Comparison of ENCODE assay signal across 8 cellular contexts in the genomic region with DNA sequence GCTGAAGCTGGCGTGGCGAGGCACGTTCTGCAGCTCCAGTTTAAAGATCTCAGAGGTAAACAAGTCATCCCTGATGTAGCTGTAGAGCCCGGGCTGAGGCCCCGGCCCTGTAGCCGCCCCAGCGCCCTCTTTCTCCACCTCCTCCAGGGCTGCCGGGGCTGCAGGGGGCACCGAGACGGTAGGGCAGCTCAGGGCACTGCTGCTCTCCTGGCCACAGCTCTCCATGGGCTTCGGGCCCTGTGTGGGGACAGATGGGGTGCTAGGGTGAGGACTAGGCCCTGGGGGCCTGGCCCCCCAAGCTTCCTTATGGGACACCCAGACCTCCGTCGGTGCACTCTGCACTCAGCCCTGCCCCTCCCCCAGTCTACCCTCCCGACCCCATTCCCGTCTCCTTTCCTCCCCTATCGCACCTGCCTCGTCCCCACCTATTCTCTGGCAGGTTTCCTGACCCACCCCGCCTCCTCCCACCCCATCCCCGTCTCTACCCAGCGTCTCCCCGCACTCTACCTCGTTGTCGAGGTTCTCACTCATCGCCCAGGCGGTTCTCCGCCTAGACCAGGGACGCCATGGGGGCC. TPM values are rescaled to one million over a fixed set of nuclear protein-coding genes. Genes with fewer than 3 reads are reported as not detected.
DNase-seq lines count a peak whose midpoint lies in the region; ATAC-seq and TF ChIP-seq lines count a peak whose summit lies in the region.

No MANE protein-coding gene starts in this region.

- H3K27me3 ChIP-seq in HCT116 (ENCODE audit: insufficient read depth, low read length) (no peaks in the 10 kb centered on the region), right atrium auricular region (no peaks in the 10 kb centered on the region)

- ATAC-seq in HCT116, result peak; percentile 4
- ATAC-seq in activated CD8-positive, alpha-beta T cell treated with anti-CD3 and anti-CD28 coated beads for 36 hours, result no peak

- H3K9me3 Mint-ChIP-seq in activated CD8-positive, alpha-beta T cell treated with anti-CD3 and anti-CD28 coated beads for 36 hours, result no peaks in the 10 kb centered on the region

- H3K9me3 ChIP-seq in HCT116 (ENCODE audit: control insufficient read depth in 1 of 2, insufficient read depth in 1 of 2, low read depth in 1 of 2, low read length in 2 of 2) (no peaks in the 10 kb centered on the region), right atrium auricular region (no peaks in the 10 kb centered on the region)

- no peaks in the 10 kb centered on the region for H3K9me2 ChIP-seq in HCT116 (ENCODE audit: insufficient read depth)

- H3K9ac ChIP-seq in HCT116 (ENCODE audit: low read length), result peak overlapping the region; percentile 99

- no peak overlapping the region for H2AFZ ChIP-seq in HCT116 (ENCODE audit: low read depth, low read length, poor library complexity, severe bottlenecking)

- peaks cover 65% of the 10 kb centered on the region for H3K4me1 Mint-ChIP-seq in activated CD8-positive, alpha-beta T cell treated with anti-CD3 and anti-CD28 coated beads for 36 hours (ENCODE audit: low read depth)

- peaks cover 13 to 45% of the 10 kb centered on the region in 2 experiments for H3K36me3 ChIP-seq in HCT116 (ENCODE audit: control insufficient read depth in 1 of 2, insufficient read depth in 2 of 2, low read length in 2 of 2)
- H3K36me3 ChIP-seq in right atrium auricular region, result peaks cover 54% of the 10 kb centered on the region

- TF ChIP-seq RAD21 in HCT116 (IDR thresholded peaks at IDR 0.05; ENCODE audit: low read depth), result no peak

- TF ChIP-seq CTCF in HCT116 (IDR thresholded peaks at IDR 0.05 in 2 of 3, conservative IDR thresholded peaks at IDR 0.05 in 1 of 3; ENCODE audit: borderline replicate concordance in 1 of 3, insufficient read depth in 1 of 3, low read depth in 2 of 3, low read length in 2 of 3), result no peak
- no peak for TF ChIP-seq CTCF in activated CD8-positive, alpha-beta T cell treated with anti-CD3 and anti-CD28 coated beads for 36 hours (IDR thresholded peaks at IDR 0.05)
- no peak for TF ChIP-seq CTCF in right atrium auricular region (IDR thresholded peaks at IDR 0.05)

- peak overlapping the region; percentile 79 for H3K27ac ChIP-seq in HCT116 (ENCODE audit: low read depth, low read length)
- H3K27ac ChIP-seq in right atrium auricular region, result peak overlapping the region; percentile 88 to 93
- peak overlapping the region; percentile 52 to 97 (median 91) for H3K27ac ChIP-seq in skin epidermis

- H3K36me3 Mint-ChIP-seq in activated CD8-positive, alpha-beta T cell treated with anti-CD3 and anti-CD28 coated beads for 36 hours (ENCODE audit: low read depth), result peaks cover 66% of the 10 kb centered on the region

- H3K27ac Mint-ChIP-seq in activated CD8-positive, alpha-beta T cell treated with anti-CD3 and anti-CD28 coated beads for 36 hours, result peak overlapping the region; percentile 96

- RAD21 ChIA-PET in HCT116 (lab: Charles Lee; ENCODE audit: low non-redundant PET in 1 of 2, low total read pairs in 2 of 2, uncharacterized antibody in 2 of 2, unreplicated experiment in 2 of 2), result no interaction called here

- no peaks in the 10 kb centered on the region for H3K27me3 Mint-ChIP-seq in activated CD8-positive, alpha-beta T cell treated with anti-CD3 and anti-CD28 coated beads for 36 hours

- peaks cover 71% of the 10 kb centered on the region for H3K79me2 ChIP-seq in HCT116 (ENCODE audit: insufficient read depth, low read length)

- peak overlapping the region; percentile 87 for H3K4me3 Mint-ChIP-seq in activated CD8-positive, alpha-beta T cell treated with anti-CD3 and anti-CD28 coated beads for 36 hours

- peak overlapping the region; percentile 77 to 97 for H3K4me3 ChIP-seq in HCT116 (replicated peaks in 1 of 2; ENCODE audit: low read depth in 1 of 2, low read length in 2 of 2)
- peak overlapping the region; percentile 91 for H3K4me3 ChIP-seq in right atrium auricular region
- peak overlapping the region; percentile 71 to 96 (median 91) for H3K4me3 ChIP-seq in skin epidermis

- POLR2A ChIA-PET in HCT116 (lab: Charles Lee), result no interaction called here
- POLR2A ChIA-PET in activated CD8-positive, alpha-beta T cell treated with anti-CD3 and anti-CD28 coated beads for 36 hours (lab: Charles Lee), result interaction anchor here (0.6 to 6.8 kb wide), 10 partner anchors 9 to 175 kb away, joined by 3 to 111 read pairs (median 5); partner anchors contain the start of genes COMT, TANGO2, TXNRD2 and ZDHHC8

- DNase-seq in HCT116 (ENCODE audit: low read depth, low spot score) (no peak), right atrium auricular region (ENCODE audit: low spot score) (no peak), NOMO-1 treated with DMSO at 0.1 percent for 48 hours (lab: John Stamatoyannopoulos, UW; ENCODE audit: unreplicated experiment) (no peak), anterior cingulate cortex (lab: John Stamatoyannopoulos, UW) (no peak), NCI-H2196 (lab: John Stamatoyannopoulos, UW; ENCODE audit: unreplicated experiment) (no peak)
- peak; percentile 23 for DNase-seq in activated CD8-positive, alpha-beta T cell treated with anti-CD3 and anti-CD28 coated beads for 36 hours
- DNase-seq in activated CD4-positive, alpha-beta T cell treated with anti-CD3 and anti-CD28 coated beads, Interleukin-2, amount 50 U/mL, for 48 hours, result no peak

- CTCF ChIA-PET in HCT116 (lab: Charles Lee), result no interaction called here
- CTCF ChIA-PET in activated CD8-positive, alpha-beta T cell treated with anti-CD3 and anti-CD28 coated beads for 36 hours (lab: Charles Lee), result interaction anchor here (1.5 kb wide), 1 partner anchor 33 kb away, joined by 3 read pairs; no protein-coding TSS in a partner anchor

- TF ChIP-seq POLR2A in HCT116 (IDR thresholded peaks at IDR 0.05; ENCODE audit: borderline replicate concordance, extremely low read depth, insufficient read depth, insufficient read length), result no peak

- no peaks in the 10 kb centered on the region for H4K20me1 ChIP-seq in HCT116 (ENCODE audit: insufficient read depth)

- TSS peak; percentile 54 for BruUV-seq in HCT116 (replicated peaks; lab: Mats Ljungman, UMichigan)

- peaks cover 12 to 29% of the 10 kb centered on the region in 2 experiments for H3K4me1 ChIP-seq in HCT116 (ENCODE audit: control insufficient read depth in 1 of 2, insufficient read depth in 2 of 2, low read length in 2 of 2)
- peaks cover 0 to 49% of the 10 kb centered on the region in 2 donors for H3K4me1 ChIP-seq in right atrium auricular region

- H3K4me2 ChIP-seq in HCT116 (ENCODE audit: low read length), result peak overlapping the region; percentile 91

- intact Hi-C loops in HCT116 (cut with micrococcal nuclease), result loop anchor here (10.0 kb wide), 1 partner anchor 152 kb away; no protein-coding TSS in a partner anchor
- intact Hi-C loops in activated CD8-positive, alpha-beta T cell treated with anti-CD3 and anti-CD28 coated beads for 36 hours (cut with micrococcal nuclease), result loop anchor here (2.0 to 5.0 kb wide), 2 partner anchors 16 to 34 kb away; partner anchors contain the start of gene DGCR8

TF ChIP-seq in HCT116, 20 proteins besides CTCF, POLR2A, EP300 and RAD21 (continues in another document):
- TF ChIP-seq EZH2phosphoT487 (IDR thresholded peaks at IDR 0.05; ENCODE audit: borderline replicate concordance) (no peak), YY1 (IDR thresholded peaks at IDR 0.05; ENCODE audit: extremely low read depth, insufficient replicate concordance, low read depth, low read length) (no peak), SRF (IDR thresholded peaks at IDR 0.05; ENCODE audit: low read depth) (no peak), EGR1 (IDR thresholded peaks at IDR 0.05; ENCODE audit: low read depth) (no peak), POLR2AphosphoS5 (IDR thresholded peaks at IDR 0.05; ENCODE audit: low read depth, low read length) (no peak), SIN3A (IDR thresholded peaks at IDR 0.05; ENCODE audit: low read depth) (no peak), ZNF274 (IDR thresholded peaks at IDR 0.05; ENCODE audit: low read depth, low read length) (no peak), FOSL1 (IDR thresholded peaks at IDR 0.05; ENCODE audit: low read depth) (no peak), SP1 (IDR thresholded peaks at IDR 0.05; ENCODE audit: low read depth) (no peak), JUND (IDR thresholded peaks at IDR 0.05) (no peak), ATF3 (IDR thresholded peaks at IDR 0.05) (no peak)

RNA-seq across cellular contexts. Expression of gene RANBP1, which starts 0.6 kb away (rescaled TPM):
- total RNA-seq in HCT116 (2021; ENCODE audit: unreplicated experiment) (351 TPM), right atrium auricular region (10 to 100 TPM; 63.6 to 96.5 TPM)
- 240 and 283 TPM in 2 replicates for polyA plus RNA-seq in HCT116 (2012)
- total RNA-seq in activated CD8-positive, alpha-beta T cell treated with anti-CD3 and anti-CD28 coated beads for 36 hours, result 100 to 1,000 TPM; 411 to 412 TPM

RNA-seq across cellular contexts. Expression of gene TRMT2A, which starts 0.6 kb away (rescaled TPM):
- 67.3 TPM for total RNA-seq in HCT116 (2021; ENCODE audit: unreplicated experiment)
- polyA plus RNA-seq in HCT116 (2012), result 43.8 and 47.9 TPM in 2 replicates
- total RNA-seq in activated CD8-positive, alpha-beta T cell treated with anti-CD3 and anti-CD28 coated beads for 36 hours, result 100 to 1,000 TPM; 101 to 105 TPM
- total RNA-seq in right atrium auricular region, result 10 to 100 TPM; 16.0 to 17.6 TPM

RNA-seq across cellular contexts. Expression of gene ZDHHC8, which starts 15.1 kb away (rescaled TPM):
- total RNA-seq in HCT116 (2021; ENCODE audit: unreplicated experiment) (89.3 TPM), right atrium auricular region (10 to 100 TPM; 13.5 to 16.6 TPM)
- 46.9 and 49.5 TPM in 2 replicates for polyA plus RNA-seq in HCT116 (2012)
- total RNA-seq in activated CD8-positive, alpha-beta T cell treated with anti-CD3 and anti-CD28 coated beads for 36 hours, result 10 to 100 TPM; 44.5 to 44.8 TPM

RNA-seq across cellular contexts. Expression of gene CCDC188, which starts 34.4 kb away (rescaled TPM):
- not detected for total RNA-seq in HCT116 (2021; ENCODE audit: unreplicated experiment)
- polyA plus RNA-seq in HCT116 (2012), result 0.24 and 0.26 TPM in 2 replicates
- not detected for total RNA-seq in activated CD8-positive, alpha-beta T cell treated with anti-CD3 and anti-CD28 coated beads for 36 hours
- total RNA-seq in right atrium auricular region, result under 1 TPM in 1 of 2 donors, not detected in 1; 0.43 TPM

RNA-seq across cellular contexts. Expression of gene DGCR8, which starts 36.4 kb away (rescaled TPM):
- total RNA-seq in HCT116 (2021; ENCODE audit: unreplicated experiment), result 43.8 TPM
- polyA plus RNA-seq in HCT116 (2012), result 24.2 and 25.3 TPM in 2 replicates
- 10 to 100 TPM; 35.0 to 38.8 TPM for total RNA-seq in activated CD8-positive, alpha-beta T cell treated with anti-CD3 and anti-CD28 coated beads for 36 hours
- total RNA-seq in right atrium auricular region, result 10 to 100 TPM in 1 of 2 donors, 1 to 10 TPM in 1; 8.3 to 12.1 TPM
